28 cellular contexts compared by ENCODE assay signal in genomic region chr3:179460260-179460659, GRCh38.
"Had no signal": no experiment of that assay in that cellular context is flagged by ENCODE, and none has a peak within 500 bp of the region (broad histone marks: within the 10 kb centered on the region; RNA-seq: fewer than 3 reads in every experiment).

No MANE protein-coding gene starts in this region.

- H3K27me3 Mint-ChIP-seq: activated B cell treated with CpG ODN at 0.5 μM for 24 hours had no signal

- H3K79me2 ChIP-seq: hepatocyte had no signal

- H3K4me3 Mint-ChIP-seq: activated B cell treated with CpG ODN at 0.5 μM for 24 hours; activated CD8-positive, alpha-beta T cell treated with anti-CD3 and anti-CD28 coated beads for 36 hours; activated naive CD8-positive, alpha-beta T cell; activated T-cell treated with anti-CD3 and anti-CD28 coated beads, Interleukin-2, amount 50 U/mL, for 4 hours; activated T-helper 17 cell treated with anti-CD3 and anti-CD28 coated beads, Interleukin-2, amount 50 U/mL, for 72 hours; T-helper 2 cell treated with Interferon-gamma antibody and Interleukin-4, amounts not matched to agents 5 μg/mL and 100 μg/mL, for 36 hours had no signal

- H3K36me3 Mint-ChIP-seq: activated naive CD8-positive, alpha-beta T cell had no signal

- ATAC-seq: activated CD4-positive, CD25-positive, alpha-beta regulatory T cell treated with anti-CD3 and anti-CD28 coated beads, Interleukin-2, amount 50 U/mL, for 24 hours; activated CD8-positive, alpha-beta T cell treated with anti-CD3 and anti-CD28 coated beads for 36 hours; activated T-cell treated with anti-CD3 and anti-CD28 coated beads, Interleukin-2, amount 50 U/mL, for 4 hours; activated T-helper 17 cell treated with anti-CD3 and anti-CD28 coated beads, Interleukin-2, amount 50 U/mL, for 72 hours; gastroesophageal sphincter; heart right ventricle had no signal

- H3K4me2 ChIP-seq: hepatocyte had no signal

- H3K4me3 ChIP-seq: esophagus squamous epithelium, gastroesophageal sphincter, heart right ventricle, hepatocyte had no signal

- H3K9me3 ChIP-seq: esophagus squamous epithelium, gastroesophageal sphincter, heart right ventricle had no signal

- H2AFZ ChIP-seq: hepatocyte had no signal

- H3K27ac Mint-ChIP-seq: activated B cell treated with CpG ODN at 0.5 μM for 24 hours; activated CD8-positive, alpha-beta T cell treated with anti-CD3 and anti-CD28 coated beads for 36 hours; activated naive CD8-positive, alpha-beta T cell; activated T-helper 17 cell treated with anti-CD3 and anti-CD28 coated beads, Interleukin-2, amount 50 U/mL, for 72 hours; T-helper 2 cell treated with Interferon-gamma antibody and Interleukin-4, amounts not matched to agents 5 μg/mL and 100 μg/mL, for 36 hours had no signal

- H3K9me3 Mint-ChIP-seq: activated B cell treated with CpG ODN at 0.5 μM for 24 hours; activated CD8-positive, alpha-beta T cell treated with anti-CD3 and anti-CD28 coated beads for 36 hours; activated T-cell treated with anti-CD3 and anti-CD28 coated beads, Interleukin-2, amount 50 U/mL, for 4 hours; activated T-helper 17 cell treated with anti-CD3 and anti-CD28 coated beads, Interleukin-2, amount 50 U/mL, for 72 hours; T-helper 2 cell treated with Interferon-gamma antibody and Interleukin-4, amounts not matched to agents 5 μg/mL and 100 μg/mL, for 36 hours had no signal

- H3K27ac ChIP-seq: brain microvascular endothelial cell, epithelial cell of prostate, esophagus squamous epithelium, gastroesophageal sphincter, heart right ventricle, hepatocyte, WERI-Rb-1 had no signal

- H3K36me3 ChIP-seq: brain microvascular endothelial cell, esophagus squamous epithelium, gastroesophageal sphincter, heart right ventricle, WERI-Rb-1 had no signal

- H3K27me3 ChIP-seq: brain microvascular endothelial cell, esophagus squamous epithelium, gastroesophageal sphincter, heart right ventricle, hepatocyte had no signal

- DNase-seq: activated B cell treated with CpG ODN at 0.5 μM for 24 hours; activated CD4-positive, alpha-beta T cell treated with anti-CD3 and anti-CD28 coated beads for 48 hours; activated CD4-positive, alpha-beta T cell treated with anti-CD3 and anti-CD28 coated beads, Interleukin-2, amount 50 U/mL, for 1 hour; activated CD4-positive, alpha-beta T cell treated with anti-CD3 and anti-CD28 coated beads, Interleukin-2, amount 50 U/mL, for 48 hours; activated CD8-positive, alpha-beta memory T cell treated with anti-CD3 and anti-CD28 coated beads for 24 hours; activated CD8-positive, alpha-beta T cell treated with anti-CD3 and anti-CD28 coated beads for 36 hours; activated effector memory CD4-positive, alpha-beta T cell treated with Interleukin-2 at 50 U/mL for 16 hours; activated gamma-delta T cell treated with Interleukin-2 at 50 U/mL for 16 hours; activated naive CD4-positive, alpha-beta T cell treated with anti-CD3 and anti-CD28 coated beads, Interleukin-2, amount 50 U/mL, for 16 hours; activated naive CD4-positive, alpha-beta T cell treated with Interleukin-2 at 50 U/mL for 16 hours; activated T-cell treated with anti-CD3 and anti-CD28 coated beads, Interleukin-2, amount 50 U/mL, for 4 hours; amniotic stem cell; anterior cingulate cortex; brain microvascular endothelial cell; cortex of kidney; effector CD8-positive, alpha-beta T cell; esophagus squamous epithelium; foreskin melanocyte; heart right ventricle; T1000; WERI-Rb-1 had no signal
